In the genomic region with DNA sequence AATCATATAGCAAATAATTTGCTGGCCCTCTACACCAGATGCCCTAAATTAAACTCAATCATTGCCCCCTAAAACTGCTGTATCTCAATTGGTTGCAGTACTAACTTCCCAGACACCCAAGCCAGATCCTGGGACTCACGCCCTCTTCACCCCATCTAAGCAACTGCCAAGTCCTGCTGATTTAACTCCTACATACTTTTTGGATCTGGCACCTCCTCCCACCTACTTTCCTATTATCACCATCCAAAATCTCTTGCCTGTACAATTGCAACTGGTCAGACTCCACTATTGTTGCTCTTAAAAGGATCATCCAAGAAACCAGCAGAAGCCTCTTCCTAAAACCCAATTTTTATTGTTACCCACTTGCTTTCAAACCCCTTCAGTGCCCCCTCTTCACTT, we compare ENCODE assay signal across 16 cellular contexts. TPM values are rescaled to one million over a fixed set of nuclear protein-coding genes. Genes with fewer than 3 reads are reported as not detected.
"Had no signal": no experiment of that assay in that cellular context is flagged by ENCODE, and none has a peak within 500 bp of the region (broad histone marks: within the 10 kb centered on the region; RNA-seq: fewer than 3 reads in every experiment).

No MANE protein-coding gene starts in this region.

- DNase-seq: effector memory CD4-positive, alpha-beta T cell; heart right ventricle; kidney glomerular epithelial cell; mammary epithelial cell; naive thymus-derived CD4-positive, alpha-beta T cell; ovary; sigmoid colon; stimulated activated CD4-positive, alpha-beta T cell treated with anti-CD3 and anti-CD28 coated beads, Interleukin-2, amount 100 ng/mL, for 24 hours; stimulated activated CD4-positive, alpha-beta T cell treated with anti-CD3 and anti-CD28 coated beads, Interleukin-4, amount 100 ng/mL, for 4 hours; stimulated activated naive CD4-positive, alpha-beta T cell; tibial artery; upper lobe of left lung; uterus had no signal

- H3K36me3 Mint-ChIP-seq: neural progenitor cell had no signal

- H3K9me3 Mint-ChIP-seq: naive thymus-derived CD4-positive, alpha-beta T cell had no signal

- H3K27ac Mint-ChIP-seq: naive thymus-derived CD4-positive, alpha-beta T cell; neural progenitor cell had no signal

- ATAC-seq: esophagus mucosa; heart right ventricle; naive thymus-derived CD4-positive, alpha-beta T cell had no signal

- H3K4me3 Mint-ChIP-seq: naive thymus-derived CD4-positive, alpha-beta T cell; neural progenitor cell had no signal

RNA-seq across cellular contexts. Expression of gene RIBC1, which starts 16.2 kb away (rescaled TPM):
- total RNA-seq: glomerular endothelial cell had no signal
